ENCODE assay signal across 25 cellular contexts in genomic region chr5:91408710-91409109, GRCh38.
"Had no signal": no experiment of that assay in that cellular context is flagged by ENCODE, and none has a peak within 500 bp of the region (broad histone marks: within the 10 kb centered on the region; RNA-seq: fewer than 3 reads in every experiment).

No MANE protein-coding gene starts in this region.

- DNase-seq: activated CD4-positive, alpha-beta T cell treated with anti-CD3 and anti-CD28 coated beads for 36 hours; activated CD4-positive, alpha-beta T cell treated with anti-CD3 and anti-CD28 coated beads, Interleukin-2, amount 50 U/mL, for 4 hours; activated CD4-positive, CD25-positive, alpha-beta regulatory T cell; activated effector memory CD4-positive, alpha-beta T cell treated with Interleukin-2 at 50 U/mL for 16 hours; activated naive CD4-positive, alpha-beta T cell treated with Interleukin-2 at 50 U/mL for 16 hours; adrenal gland; cortex of kidney; gastrocnemius medialis; glutamatergic neuron; left cardiac atrium; midbrain; natural killer cell; occipital lobe; spleen; stimulated activated naive CD4-positive, alpha-beta T cell treated with Interleukin-2 at 50 U/mL for 16 hours had no signal

- H3K27me3 ChIP-seq: adrenal gland, ascending aorta, esophagus muscularis mucosa, gastrocnemius medialis, neural progenitor cell, right atrium auricular region, spleen, tibial nerve had no signal

- H3K9me3 ChIP-seq: ascending aorta, esophagus muscularis mucosa, gastrocnemius medialis, right atrium auricular region, spleen, tibial nerve had no signal

- ATAC-seq: activated CD4-positive, alpha-beta T cell treated with anti-CD3 and anti-CD28 coated beads for 36 hours; gastrocnemius medialis; natural killer cell had no signal

- H3K27ac ChIP-seq: adrenal gland, ascending aorta, esophagus muscularis mucosa, gastrocnemius medialis, neural progenitor cell, right atrium auricular region, spleen, tibial nerve had no signal

- FAIRE-seq: endothelial cell of umbilical vein, keratinocyte had no signal

- H3K27me3 Mint-ChIP-seq: activated CD4-positive, alpha-beta T cell treated with anti-CD3 and anti-CD28 coated beads for 36 hours; activated naive CD8-positive, alpha-beta T cell; memory B cell had no signal

- H3K9me3 Mint-ChIP-seq: brain, memory B cell, natural killer cell, neural progenitor cell had no signal

- H3K4me3 ChIP-seq: adrenal gland, ascending aorta, esophagus muscularis mucosa, gastrocnemius medialis, neural progenitor cell, right atrium auricular region, spleen, tibial nerve had no signal

- H3K36me3 ChIP-seq: adrenal gland, ascending aorta, esophagus muscularis mucosa, gastrocnemius medialis, neural progenitor cell, right atrium auricular region, spleen, tibial nerve had no signal

- H3K4me1 Mint-ChIP-seq: activated CD4-positive, alpha-beta T cell treated with anti-CD3 and anti-CD28 coated beads for 36 hours; memory B cell; neural progenitor cell had no signal

- H3K36me3 Mint-ChIP-seq: activated naive CD8-positive, alpha-beta T cell; brain; natural killer cell had no signal

- H3K27ac Mint-ChIP-seq: activated CD4-positive, alpha-beta T cell treated with anti-CD3 and anti-CD28 coated beads for 36 hours; activated naive CD8-positive, alpha-beta T cell; brain; memory B cell; natural killer cell; neural progenitor cell had no signal

- H3K4me3 Mint-ChIP-seq: activated CD4-positive, alpha-beta T cell treated with anti-CD3 and anti-CD28 coated beads for 36 hours; activated naive CD8-positive, alpha-beta T cell; brain; memory B cell; natural killer cell; neural progenitor cell had no signal

- H3K4me1 ChIP-seq: adrenal gland, gastrocnemius medialis, right atrium auricular region, spleen, tibial nerve had no signal
